ENCODE assay signal across 17 cellular contexts in genomic region chr2:11355194-11356053, GRCh38.
"Had no signal": no experiment of that assay in that cellular context is flagged by ENCODE, and none has a peak within 500 bp of the region (broad histone marks: within the 10 kb centered on the region; RNA-seq: fewer than 3 reads in every experiment).

No MANE protein-coding gene starts in this region.

- H3K4me3 Mint-ChIP-seq: natural killer cell treated with Interleukin-12 subunit alpha and Interleukin-12 subunit beta and Interleukin-15 and Interleukin-18, amount 100 ng/mL, for 72 hours had no signal

- H3K36me3 ChIP-seq: neutrophil, right atrium auricular region, stomach, thoracic aorta, transverse colon had no signal

- H3K27ac Mint-ChIP-seq: natural killer cell treated with Interleukin-12 subunit alpha and Interleukin-12 subunit beta and Interleukin-15 and Interleukin-18, amount 100 ng/mL, for 72 hours had no signal

- H3K27ac ChIP-seq: neutrophil, right atrium auricular region, stomach, thoracic aorta had no signal

- H3K36me3 Mint-ChIP-seq: natural killer cell treated with Interleukin-12 subunit alpha and Interleukin-12 subunit beta and Interleukin-15 and Interleukin-18, amount 100 ng/mL, for 72 hours had no signal

- H3K9me3 Mint-ChIP-seq: natural killer cell treated with Interleukin-12 subunit alpha and Interleukin-12 subunit beta and Interleukin-15 and Interleukin-18, amount 100 ng/mL, for 72 hours had no signal

- DNase-seq: effector memory CD4-positive, alpha-beta T cell; glutamatergic neuron; left ventricle myocardium superior; mesenchymal stem cell; midbrain; small intestine; stimulated activated CD4-positive, alpha-beta T cell treated with anti-CD3 and anti-CD28 coated beads, Interleukin-12 subunit alpha, Interleukin-12 subunit beta, amount 100 ng/mL, for 4 hours; stimulated activated naive CD4-positive, alpha-beta T cell; stomach; substantia nigra; transverse colon had no signal

- H3K4me3 ChIP-seq: lung, right atrium auricular region, stomach, thoracic aorta, transverse colon had no signal

- ATAC-seq: esophagus mucosa; left ventricle myocardium superior; natural killer cell treated with Interleukin-12 subunit alpha and Interleukin-12 subunit beta and Interleukin-15 and Interleukin-18, amount 100 ng/mL, for 72 hours had no signal

- H3K9me3 ChIP-seq: neutrophil, right atrium auricular region, stomach, thoracic aorta, transverse colon had no signal

- H3K27me3 ChIP-seq: right atrium auricular region, stomach, transverse colon had no signal
